1 cellular context compared by ENCODE assay signal in the genomic region with DNA sequence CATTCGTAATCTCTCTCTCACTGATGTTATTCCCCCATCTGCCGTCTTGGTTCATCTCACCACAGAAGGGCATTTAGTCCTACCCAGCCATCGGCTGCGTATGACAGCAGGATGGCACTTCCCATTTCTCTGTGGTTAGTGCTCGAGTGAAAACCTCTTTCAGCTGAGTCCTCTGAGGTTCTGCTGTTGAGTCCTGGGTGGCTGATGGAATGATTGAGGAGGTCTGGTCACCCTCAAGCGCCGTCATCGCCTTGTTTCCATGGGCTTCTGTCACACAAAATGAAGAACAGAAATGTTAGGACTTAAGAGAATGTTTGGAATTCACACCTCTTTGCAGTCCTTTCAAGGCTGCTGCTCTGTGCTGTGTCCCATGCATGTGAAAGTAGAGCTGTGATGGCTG.
TF ChIP-seq lines count a peak whose summit lies in the region.

No MANE protein-coding gene starts in this region.

TF ChIP-seq in SK-N-SH treated with all-trans-retinoic acid at 6 μM for 48 hours, 23 proteins besides CTCF, POLR2A, EP300 and RAD21 (continued from another document):
- TF ChIP-seq, protein P1, sequence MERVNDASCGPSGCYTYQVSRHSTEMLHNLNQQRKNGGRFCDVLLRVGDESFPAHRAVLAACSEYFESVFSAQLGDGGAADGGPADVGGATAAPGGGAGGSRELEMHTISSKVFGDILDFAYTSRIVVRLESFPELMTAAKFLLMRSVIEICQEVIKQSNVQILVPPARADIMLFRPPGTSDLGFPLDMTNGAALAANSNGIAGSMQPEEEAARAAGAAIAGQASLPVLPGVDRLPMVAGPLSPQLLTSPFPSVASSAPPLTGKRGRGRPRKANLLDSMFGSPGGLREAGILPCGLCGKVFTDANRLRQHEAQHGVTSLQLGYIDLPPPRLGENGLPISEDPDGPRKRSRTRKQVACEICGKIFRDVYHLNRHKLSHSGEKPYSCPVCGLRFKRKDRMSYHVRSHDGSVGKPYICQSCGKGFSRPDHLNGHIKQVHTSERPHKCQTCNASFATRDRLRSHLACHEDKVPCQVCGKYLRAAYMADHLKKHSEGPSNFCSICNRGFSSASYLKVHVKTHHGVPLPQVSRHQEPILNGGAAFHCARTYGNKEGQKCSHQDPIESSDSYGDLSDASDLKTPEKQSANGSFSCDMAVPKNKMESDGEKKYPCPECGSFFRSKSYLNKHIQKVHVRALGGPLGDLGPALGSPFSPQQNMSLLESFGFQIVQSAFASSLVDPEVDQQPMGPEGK (CRISPR knock-in tag; IDR thresholded peaks at IDR 0.05; ENCODE audit: borderline replicate concordance), result no peak
- TF ChIP-seq ARNTL (CRISPR knock-in tag; IDR thresholded peaks at IDR 0.05; ENCODE audit: borderline replicate concordance, low read depth), result no peak
- TF ChIP-seq TOX (CRISPR knock-in tag; IDR thresholded peaks at IDR 0.05; ENCODE audit: borderline replicate concordance), result no peak
- TF ChIP-seq, protein P2, sequence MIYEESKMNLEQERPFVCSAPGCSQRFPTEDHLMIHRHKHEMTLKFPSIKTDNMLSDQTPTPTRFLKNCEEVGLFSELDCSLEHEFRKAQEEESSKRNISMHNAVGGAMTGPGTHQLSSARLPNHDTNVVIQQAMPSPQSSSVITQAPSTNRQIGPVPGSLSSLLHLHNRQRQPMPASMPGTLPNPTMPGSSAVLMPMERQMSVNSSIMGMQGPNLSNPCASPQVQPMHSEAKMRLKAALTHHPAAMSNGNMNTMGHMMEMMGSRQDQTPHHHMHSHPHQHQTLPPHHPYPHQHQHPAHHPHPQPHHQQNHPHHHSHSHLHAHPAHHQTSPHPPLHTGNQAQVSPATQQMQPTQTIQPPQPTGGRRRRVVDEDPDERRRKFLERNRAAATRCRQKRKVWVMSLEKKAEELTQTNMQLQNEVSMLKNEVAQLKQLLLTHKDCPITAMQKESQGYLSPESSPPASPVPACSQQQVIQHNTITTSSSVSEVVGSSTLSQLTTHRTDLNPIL (CRISPR knock-in tag; IDR thresholded peaks at IDR 0.05; ENCODE audit: low read depth), result no peak
- TF ChIP-seq, protein P3, sequence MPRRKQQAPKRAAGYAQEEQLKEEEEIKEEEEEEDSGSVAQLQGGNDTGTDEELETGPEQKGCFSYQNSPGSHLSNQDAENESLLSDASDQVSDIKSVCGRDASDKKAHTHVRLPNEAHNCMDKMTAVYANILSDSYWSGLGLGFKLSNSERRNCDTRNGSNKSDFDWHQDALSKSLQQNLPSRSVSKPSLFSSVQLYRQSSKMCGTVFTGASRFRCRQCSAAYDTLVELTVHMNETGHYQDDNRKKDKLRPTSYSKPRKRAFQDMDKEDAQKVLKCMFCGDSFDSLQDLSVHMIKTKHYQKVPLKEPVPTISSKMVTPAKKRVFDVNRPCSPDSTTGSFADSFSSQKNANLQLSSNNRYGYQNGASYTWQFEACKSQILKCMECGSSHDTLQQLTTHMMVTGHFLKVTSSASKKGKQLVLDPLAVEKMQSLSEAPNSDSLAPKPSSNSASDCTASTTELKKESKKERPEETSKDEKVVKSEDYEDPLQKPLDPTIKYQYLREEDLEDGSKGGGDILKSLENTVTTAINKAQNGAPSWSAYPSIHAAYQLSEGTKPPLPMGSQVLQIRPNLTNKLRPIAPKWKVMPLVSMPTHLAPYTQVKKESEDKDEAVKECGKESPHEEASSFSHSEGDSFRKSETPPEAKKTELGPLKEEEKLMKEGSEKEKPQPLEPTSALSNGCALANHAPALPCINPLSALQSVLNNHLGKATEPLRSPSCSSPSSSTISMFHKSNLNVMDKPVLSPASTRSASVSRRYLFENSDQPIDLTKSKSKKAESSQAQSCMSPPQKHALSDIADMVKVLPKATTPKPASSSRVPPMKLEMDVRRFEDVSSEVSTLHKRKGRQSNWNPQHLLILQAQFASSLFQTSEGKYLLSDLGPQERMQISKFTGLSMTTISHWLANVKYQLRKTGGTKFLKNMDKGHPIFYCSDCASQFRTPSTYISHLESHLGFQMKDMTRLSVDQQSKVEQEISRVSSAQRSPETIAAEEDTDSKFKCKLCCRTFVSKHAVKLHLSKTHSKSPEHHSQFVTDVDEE (CRISPR knock-in tag; IDR thresholded peaks at IDR 0.05), result no peak
- TF ChIP-seq PPARA (CRISPR knock-in tag; IDR thresholded peaks at IDR 0.05; ENCODE audit: borderline replicate concordance), result no peak
